8 cellular contexts compared by ENCODE assay signal in genomic region chr15:73346735-73347312, GRCh38. TPM values are rescaled to one million over a fixed set of nuclear protein-coding genes. Genes with fewer than 3 reads are reported as not detected.
DNase-seq lines count a peak whose midpoint lies in the region; ATAC-seq and TF ChIP-seq lines count a peak whose summit lies in the region.
"Had no signal": no experiment of that assay in that cellular context is flagged by ENCODE, and none has a peak within 500 bp of the region (broad histone marks: within the 10 kb centered on the region; RNA-seq: fewer than 3 reads in every experiment).

No MANE protein-coding gene starts in this region.

- no peak overlapping the region for H3K9ac ChIP-seq in Karpas-422 (ENCODE audit: low read length)
- no peak overlapping the region for H3K9ac ChIP-seq in trophoblast cell (ENCODE audit: low read length)

- no peaks in the 10 kb centered on the region for H3K4me1 ChIP-seq in Karpas-422 (ENCODE audit: low read length)
- H3K4me1 ChIP-seq in trophoblast cell (ENCODE audit: control insufficient read depth in 1 of 2, insufficient read depth in 2 of 2, low read length in 2 of 2): peaks cover 16% of the 10 kb centered on the region in 2 experiments

- DNase-seq in Karpas-422 (peak; percentile 87), ecto neural progenitor cell (ENCODE audit: low spot score) (peak; percentile 85), trophoblast cell (peak; percentile 43 to 81), chondrocyte (ENCODE audit: low spot score) (no peak)
- DNase-seq in activated CD4-positive, alpha-beta T cell treated with anti-CD3 and anti-CD28 coated beads for 24 hours (ENCODE audit: low read depth in 2 of 2): peak; percentile 30 to 44

- no peak overlapping the region for H3K4ac ChIP-seq in trophoblast cell (ENCODE audit: low read depth, low read length)

- peaks cover 7% of the 10 kb centered on the region for H3K79me1 ChIP-seq in trophoblast cell (ENCODE audit: low read length)

- no peak overlapping the region for H4K12ac ChIP-seq in trophoblast cell (ENCODE audit: low read depth, low read length)

- no peak overlapping the region for H4K91ac ChIP-seq in trophoblast cell (ENCODE audit: low read depth, low read length)

- H3K27me3 ChIP-seq in Karpas-422 (ENCODE audit: low read length) (no peaks in the 10 kb centered on the region), trophoblast cell (ENCODE audit: insufficient read depth, low read length) (no peaks in the 10 kb centered on the region)

- no peaks in the 10 kb centered on the region for H3K36me3 ChIP-seq in Karpas-422 (ENCODE audit: insufficient read depth, low read length)
- peaks cover 0 to 2% of the 10 kb centered on the region in 2 experiments for H3K36me3 ChIP-seq in trophoblast cell (ENCODE audit: control insufficient read depth in 1 of 2, insufficient read depth in 2 of 2, low read length in 2 of 2)

- peaks cover 10% of the 10 kb centered on the region for H3K9me3 Mint-ChIP-seq in chondrocyte (ENCODE audit: low read depth)

- no peak overlapping the region for H3K27ac ChIP-seq in Karpas-422 (ENCODE audit: low read length)
- no peak overlapping the region for H3K27ac ChIP-seq in trophoblast cell (ENCODE audit: low read depth, low read length)

- peaks cover 5% of the 10 kb centered on the region; the same call in 1 of the 2 replicates for H4K20me1 ChIP-seq in Karpas-422 (ENCODE audit: insufficient read depth, low read depth, low read length)

- no peak overlapping the region for H3K14ac ChIP-seq in trophoblast cell (ENCODE audit: low read length)

- no peak overlapping the region for H2AK5ac ChIP-seq in trophoblast cell (ENCODE audit: low read length)

- no peaks in the 10 kb centered on the region for H3K36me3 Mint-ChIP-seq in chondrocyte (ENCODE audit: low read depth)

- H2BK12ac ChIP-seq in trophoblast cell (ENCODE audit: low read length): no peak overlapping the region

- peaks cover 17% of the 10 kb centered on the region for H3K27me3 Mint-ChIP-seq in chondrocyte (ENCODE audit: low read depth)

- no peak overlapping the region for H3K27ac Mint-ChIP-seq in chondrocyte (ENCODE audit: unreplicated experiment)

- ATAC-seq in HG03159 (IDR thresholded peaks at IDR 0.05; ENCODE audit: unreplicated experiment): no peak
- no peak for ATAC-seq in HG03442 (IDR thresholded peaks at IDR 0.05; ENCODE audit: unreplicated experiment)

- H3K4me2 ChIP-seq in Karpas-422 (ENCODE audit: low read depth, low read length, poor library complexity, severe bottlenecking) (no peak overlapping the region), trophoblast cell (ENCODE audit: low read length) (no peak overlapping the region)

- no peak overlapping the region for H2BK120ac ChIP-seq in trophoblast cell (ENCODE audit: insufficient read depth, low read length, poor library complexity)

- H3K4me1 Mint-ChIP-seq in chondrocyte (ENCODE audit: low read depth): no peaks in the 10 kb centered on the region

- H2BK5ac ChIP-seq in trophoblast cell (ENCODE audit: low read depth, low read length, poor library complexity): no peak overlapping the region

- H3K9me2 ChIP-seq in Karpas-422 (replicated peaks; ENCODE audit: insufficient read depth, low read length): no peaks in the 10 kb centered on the region

- H3K9me3 ChIP-seq in Karpas-422 (ENCODE audit: low read length): no peaks in the 10 kb centered on the region
- peaks cover 2% of the 10 kb centered on the region for H3K9me3 ChIP-seq in trophoblast cell (ENCODE audit: insufficient read depth, low read depth, low read length)

- H2AFZ ChIP-seq in Karpas-422 (ENCODE audit: low read length): no peak overlapping the region
- H2AFZ ChIP-seq in trophoblast cell (ENCODE audit: insufficient read depth, low read length, poor library complexity): no peak overlapping the region

- no CpG with 5 or more reads among the region's 9 CpGs for whole genome bisulfite sequencing in trophoblast cell (ENCODE audit: extremely low coverage, insufficient coverage, insufficient read length)

- no peak overlapping the region for H3K4me3 ChIP-seq in Karpas-422 (ENCODE audit: low read length)
- no peak overlapping the region for H3K4me3 ChIP-seq in trophoblast cell (ENCODE audit: low read depth, low read length)

- H3K18ac ChIP-seq in trophoblast cell (ENCODE audit: low read length): no peak overlapping the region

- H3K79me2 ChIP-seq in Karpas-422 (ENCODE audit: low read length) (no peaks in the 10 kb centered on the region), trophoblast cell (ENCODE audit: control insufficient read depth, insufficient read depth, low read length, poor library complexity) (no peaks in the 10 kb centered on the region)

- no peak overlapping the region for H3K23ac ChIP-seq in trophoblast cell (ENCODE audit: low read length)

- no peak overlapping the region for H4K8ac ChIP-seq in trophoblast cell (ENCODE audit: low read depth, low read length)

- no peak overlapping the region for H3K4me3 Mint-ChIP-seq in chondrocyte (ENCODE audit: unreplicated experiment)

- no peak for TF ChIP-seq CTCF in chondrocyte (IDR thresholded peaks at IDR 0.05)

RNA-seq across cellular contexts. Expression of gene HCN4, which starts 21.9 kb away (rescaled TPM):
- total RNA-seq in Karpas-422 (2014; rRNA removed; shearing (Covaris generic); ENCODE audit: low replicate concordance): not detected in 2 replicates
- 2.9 and 3.0 TPM in 2 replicates for polyA plus RNA-seq in trophoblast cell (2013)
- 0.05 TPM in 2 of 3 replicates, not detected in the other for total RNA-seq in chondrocyte
- total RNA-seq: T-helper 1 cell treated with Interleukin-12 subunit alpha and Interleukin-12 subunit beta and Interleukin-4 antibody, amounts not matched to agents 30 ng/mL and 1 ng/mL, for 36 hours had no signal
